In the genomic region with DNA sequence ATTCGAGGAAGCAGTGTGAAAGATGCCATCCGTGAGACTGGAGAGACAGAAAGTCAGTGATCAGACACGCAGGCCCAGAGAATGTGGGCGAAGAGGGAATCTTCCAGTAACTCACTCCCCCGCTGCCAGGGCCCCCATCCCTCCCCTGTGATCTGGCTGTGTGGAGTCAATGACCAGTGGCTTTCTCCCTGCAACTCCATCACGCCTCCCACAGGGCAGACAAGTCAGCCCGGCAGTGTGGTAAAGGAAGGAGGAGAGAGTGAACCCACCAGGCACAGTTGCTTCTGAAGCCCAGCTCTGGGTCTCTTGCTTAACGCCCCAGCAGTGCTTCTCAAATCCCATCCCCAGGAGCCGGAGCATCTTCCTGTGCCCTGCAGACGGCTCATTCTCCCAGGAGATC, we compare ENCODE assay signal across 27 cellular contexts.
"Had no signal": no experiment of that assay in that cellular context is flagged by ENCODE, and none has a peak within 500 bp of the region (broad histone marks: within the 10 kb centered on the region; RNA-seq: fewer than 3 reads in every experiment).

No MANE protein-coding gene starts in this region.

- H2AFZ ChIP-seq: hepatocyte had no signal

- H3K36me3 ChIP-seq: esophagus squamous epithelium, heart left ventricle, left lung, ovary, sigmoid colon, thoracic aorta, transverse colon, upper lobe of right lung, uterus had no signal

- H3K27me3 Mint-ChIP-seq: stimulated activated naive CD8-positive, alpha-beta T cell treated with anti-CD3 and anti-CD28 coated beads, Interleukin-15, Interleukin-2, amounts not matched to agents 100 ng/mL and 50 ng/mL, for 24 hours had no signal

- ATAC-seq: heart left ventricle; left lung; naive thymus-derived CD4-positive, alpha-beta T cell; psoas muscle; right cardiac atrium; stimulated activated memory B cell treated with anti-CD40 and anti-IgM and Interleukin-4, amounts not matched to agents 10 μg/mL and 1 μg/mL and 100 μg/mL, for 72 hours; upper lobe of right lung had no signal

- H3K4me1 ChIP-seq: left lung, psoas muscle, sigmoid colon, transverse colon, upper lobe of right lung, uterus had no signal

- H3K4me3 ChIP-seq: coronary artery, esophagus squamous epithelium, heart left ventricle, hepatocyte, left lung, ovary, psoas muscle, sigmoid colon, thoracic aorta, transverse colon, upper lobe of right lung, uterus had no signal

- H3K79me2 ChIP-seq: hepatocyte had no signal

- H3K4me2 ChIP-seq: hepatocyte had no signal

- H3K9me3 ChIP-seq: esophagus squamous epithelium, heart left ventricle, left lung, ovary, psoas muscle, sigmoid colon, thoracic aorta, transverse colon, upper lobe of right lung, uterus had no signal

- H3K9me3 Mint-ChIP-seq: nephron; stimulated activated memory B cell treated with anti-CD40 and anti-IgM and Interleukin-4, amounts not matched to agents 10 μg/mL and 1 μg/mL and 100 μg/mL, for 72 hours; stimulated activated naive CD8-positive, alpha-beta T cell treated with anti-CD3 and anti-CD28 coated beads, Interleukin-15, Interleukin-2, amounts not matched to agents 100 ng/mL and 50 ng/mL, for 24 hours had no signal

- H3K27me3 ChIP-seq: esophagus squamous epithelium, heart left ventricle, hepatocyte, left lung, ovary, sigmoid colon, transverse colon, upper lobe of right lung, uterus had no signal

- H3K36me3 Mint-ChIP-seq: naive thymus-derived CD4-positive, alpha-beta T cell; stimulated activated memory B cell treated with anti-CD40 and anti-IgM and Interleukin-4, amounts not matched to agents 10 μg/mL and 1 μg/mL and 100 μg/mL, for 72 hours had no signal

- H3K4me1 Mint-ChIP-seq: stimulated activated memory B cell treated with anti-CD40 and anti-IgM and Interleukin-4, amounts not matched to agents 10 μg/mL and 1 μg/mL and 100 μg/mL, for 72 hours had no signal

- H3K4me3 Mint-ChIP-seq: naive thymus-derived CD4-positive, alpha-beta T cell; nephron; stimulated activated memory B cell treated with anti-CD40 and anti-IgM and Interleukin-4, amounts not matched to agents 10 μg/mL and 1 μg/mL and 100 μg/mL, for 72 hours; stimulated activated naive CD8-positive, alpha-beta T cell treated with anti-CD3 and anti-CD28 coated beads, Interleukin-15, Interleukin-2, amounts not matched to agents 100 ng/mL and 50 ng/mL, for 24 hours had no signal

- H3K27ac ChIP-seq: coronary artery, esophagus squamous epithelium, heart left ventricle, hepatocyte, left lung, ovary, psoas muscle, sigmoid colon, thoracic aorta, transverse colon, upper lobe of right lung, uterus had no signal

- H3K27ac Mint-ChIP-seq: naive thymus-derived CD4-positive, alpha-beta T cell; stimulated activated memory B cell treated with anti-CD40 and anti-IgM and Interleukin-4, amounts not matched to agents 10 μg/mL and 1 μg/mL and 100 μg/mL, for 72 hours; stimulated activated naive CD8-positive, alpha-beta T cell treated with anti-CD3 and anti-CD28 coated beads, Interleukin-15, Interleukin-2, amounts not matched to agents 100 ng/mL and 50 ng/mL, for 24 hours had no signal

- DNase-seq: dermis blood vessel endothelial cell; effector memory CD4-positive, alpha-beta T cell; erythroblast; esophagus squamous epithelium; foreskin melanocyte; heart left ventricle; kidney; left lung; mesenchymal stem cell; midbrain; naive thymus-derived CD4-positive, alpha-beta T cell; occipital lobe; ovary; psoas muscle; sigmoid colon; stimulated activated CD4-positive, alpha-beta T cell treated with anti-CD3 and anti-CD28 coated beads, Interleukin-2, amount 100 ng/mL, for 24 hours; stimulated activated CD4-positive, alpha-beta T cell treated with anti-CD3 and anti-CD28 coated beads, Interleukin-4, amount 100 ng/mL, for 24 hours; transverse colon; upper lobe of right lung; uterus had no signal
